ENCODE assay signal across 8 cellular contexts in the genomic region with DNA sequence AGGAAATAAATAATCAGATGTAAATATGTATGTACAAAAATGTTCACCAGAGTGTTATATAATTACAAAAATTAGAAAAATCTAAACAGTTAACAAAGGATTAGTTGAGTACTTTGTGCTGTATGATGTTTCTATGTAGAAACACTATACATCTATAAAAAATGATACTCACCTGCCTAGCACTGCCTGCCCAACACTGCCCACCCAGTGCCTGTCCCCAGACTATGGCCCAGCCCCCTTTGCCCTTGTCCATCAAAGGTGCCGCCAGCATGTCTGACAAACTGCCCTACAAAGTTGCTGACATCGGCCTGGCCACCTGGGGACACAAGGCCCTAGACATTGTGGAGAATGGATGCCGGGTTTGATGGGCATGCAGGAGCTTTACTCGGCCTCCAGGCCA.
"Had no signal": no experiment of that assay in that cellular context is flagged by ENCODE, and none has a peak within 500 bp of the region (broad histone marks: within the 10 kb centered on the region; RNA-seq: fewer than 3 reads in every experiment).

No MANE protein-coding gene starts in this region.

- H3K4me3 ChIP-seq: GM23248, HAP-1 had no signal

- H3K27ac ChIP-seq: GM23248, HL-60 had no signal

- H3K9ac ChIP-seq: GM23248 had no signal

- H3K36me3 ChIP-seq: HAP-1 had no signal

- DNase-seq: GM23248, GOT3, H7, HFFc6, KG1 had no signal

- H2AFZ ChIP-seq: GM23248 had no signal

- ATAC-seq: HCT116 had no signal

- H3K9me3 ChIP-seq: HAP-1 had no signal
